ENCODE assay signal across 20 cellular contexts in genomic region chr7:10677211-10677610, GRCh38.
A peak's percentile ranks its signal among the peaks of the same experiment; 100 is the strongest.
DNase-seq lines count a peak whose midpoint lies in the region; ATAC-seq lines count a peak whose summit lies in the region.
"Had no signal": no experiment of that assay in that cellular context is flagged by ENCODE, and none has a peak within 500 bp of the region (broad histone marks: within the 10 kb centered on the region; RNA-seq: fewer than 3 reads in every experiment).

No MANE protein-coding gene starts in this region.

- CTCF ChIA-PET in T-cell (lab: Charles Lee) = no interaction called here

- no peak for ATAC-seq in T-cell (replicated peaks in 1 of 4)
- ATAC-seq: GM12878, HCT116 had no signal

- no peak overlapping the region for H3K27ac Mint-ChIP-seq in T-cell
- H3K27ac Mint-ChIP-seq: CD4-positive, alpha-beta T cell; IgD-negative memory B cell; T-helper 2 cell treated with Interferon-gamma antibody and Interleukin-4, amounts not matched to agents 5 μg/mL and 100 μg/mL, for 36 hours had no signal

- no peaks in the 10 kb centered on the region for H3K4me1 Mint-ChIP-seq in T-cell

- POLR2A ChIA-PET in T-cell (lab: Charles Lee) = no interaction called here

- DNase-seq in NCI-H82 (lab: John Stamatoyannopoulos, UW) (peak; percentile 41), NCI-H82 treated with DMSO at 0.1 percent for 48 hours (lab: John Stamatoyannopoulos, UW; ENCODE audit: unreplicated experiment) (no peak), NCI-H1694 treated with DMSO at 0.1 percent for 48 hours (lab: John Stamatoyannopoulos, UW) (peak; percentile 93), SHP77 (lab: John Stamatoyannopoulos, UW) (peak; percentile 18 to 44), pons (ENCODE audit: low spot score) (peak; percentile 18), NCI-H1930 (lab: John Stamatoyannopoulos, UW) (no peak), T-cell (no peak), NCI-H2227 treated with DMSO at 0.1 percent for 48 hours (lab: John Stamatoyannopoulos, UW) (no peak)
- DNase-seq: CD4-positive, alpha-beta T cell; GDM1; MM.1S; NCI-H1417 treated with DMSO at 0.1 percent for 48 hours; NCI-H187 treated with DMSO at 0.1 percent for 48 hours; NCI-H2107; NCI-H226; T-helper 1 cell had no signal

- H3K36me3 Mint-ChIP-seq in T-cell = no peaks in the 10 kb centered on the region
- H3K36me3 Mint-ChIP-seq: IgD-negative memory B cell had no signal

- H3K27me3 Mint-ChIP-seq in T-cell = peaks cover 3 to 8% of the 10 kb centered on the region in 2 donors
- H3K27me3 Mint-ChIP-seq: CD4-positive, alpha-beta T cell had no signal

- no peaks in the 10 kb centered on the region for H3K9me3 Mint-ChIP-seq in T-cell
- H3K9me3 Mint-ChIP-seq: CD4-positive, alpha-beta T cell; T-helper 2 cell treated with Interferon-gamma antibody and Interleukin-4, amounts not matched to agents 5 μg/mL and 100 μg/mL, for 36 hours had no signal

- no peak overlapping the region for H3K4me3 Mint-ChIP-seq in T-cell
- H3K4me3 Mint-ChIP-seq: CD4-positive, alpha-beta T cell; IgD-negative memory B cell; T-helper 2 cell treated with Interferon-gamma antibody and Interleukin-4, amounts not matched to agents 5 μg/mL and 100 μg/mL, for 36 hours had no signal

Comparison
In these comparisons a context has a peak if more than half of its experiments do, and no peak if none do; other contexts are left out.
1. DNase-seq: peak in NCI-H82 (single experiment), NCI-H1694 treated with DMSO at 0.1 percent for 48 hours (single experiment), SHP77 (2 of 2) and pons (single experiment); none in NCI-H82 treated with DMSO at 0.1 percent for 48 hours (single experiment), NCI-H1930 (0 of 2), T-cell (0 of 34) and NCI-H2227 treated with DMSO at 0.1 percent for 48 hours (single experiment).